In genomic region chr6:53894086-53894485, GRCh38 we compare ENCODE assay signal across 9 cellular contexts.
A peak's percentile ranks its signal among the peaks of the same experiment; 100 is the strongest.
DNase-seq lines count a peak whose midpoint lies in the region; ATAC-seq and TF ChIP-seq lines count a peak whose summit lies in the region.
"Had no signal": no experiment of that assay in that cellular context is flagged by ENCODE, and none has a peak within 500 bp of the region (broad histone marks: within the 10 kb centered on the region; RNA-seq: fewer than 3 reads in every experiment).

No MANE protein-coding gene starts in this region.

- H3K27me3 ChIP-seq in sigmoid colon (no peaks in the 10 kb centered on the region), ovary (no peaks in the 10 kb centered on the region)

- peak; percentile 62 for ATAC-seq in GM21576 (IDR thresholded peaks at IDR 0.05; ENCODE audit: unreplicated experiment)

- TF ChIP-seq CTCF in GM12864 (IDR thresholded peaks at IDR 0.05; ENCODE audit: low read depth, low read length, missing control alignments) = no peak
- TF ChIP-seq CTCF in sigmoid colon (IDR thresholded peaks at IDR 0.05) = no peak
- TF ChIP-seq CTCF in ovary (IDR thresholded peaks at IDR 0.05) = no peak

- peak overlapping the region in 2 of 4 donors; percentile 32 to 46 for H3K27ac ChIP-seq in sigmoid colon
- H3K27ac ChIP-seq in ovary = no peak overlapping the region
- H3K27ac ChIP-seq: epithelial cell of prostate had no signal

- 52 to 58% methylated on average over 2 of the region's 2 CpGs for WGBS in sigmoid colon, 2 donors
- WGBS in ovary, 3 donors = 56 to 64% (median 63%) methylated on average over 2 of the region's 2 CpGs

- no peaks in the 10 kb centered on the region for H3K9me3 ChIP-seq in sigmoid colon
- no peaks in the 10 kb centered on the region for H3K9me3 ChIP-seq in ovary

- peak; percentile 1 for DNase-seq in GM12864 (ENCODE audit: low read depth)
- DNase-seq in KG1 (lab: John Stamatoyannopoulos, UW) = peak; percentile 21
- peak; percentile 76 for DNase-seq in activated CD8-positive, alpha-beta memory T cell treated with anti-CD3 and anti-CD28 coated beads, Interleukin-2, amount 50 U/mL, for 48 hours
- DNase-seq in sigmoid colon = peak; percentile 75
- no peak for DNase-seq in ovary
- no peak for DNase-seq in NOMO-1 treated with DMSO at 0.1 percent for 48 hours (lab: John Stamatoyannopoulos, UW; ENCODE audit: unreplicated experiment)
- DNase-seq in HuH-7 (ENCODE audit: low spot score) = no peak

- no peak for TF ChIP-seq EP300 in sigmoid colon (IDR thresholded peaks at IDR 0.05)
- no peak for TF ChIP-seq EP300 in ovary (IDR thresholded peaks at IDR 0.05)

- TF ChIP-seq POLR2A in sigmoid colon (IDR thresholded peaks at IDR 0.05) (no peak), ovary (IDR thresholded peaks at IDR 0.05) (no peak)

- H3K4me3 ChIP-seq in GM12864 (ENCODE audit: low read depth, low read length) = no peak overlapping the region
- H3K4me3 ChIP-seq in sigmoid colon = no peak overlapping the region
- H3K4me3 ChIP-seq in ovary = no peak overlapping the region

- H3K36me3 ChIP-seq in sigmoid colon (peaks cover 0 to 12% (median 4%) of the 10 kb centered on the region in 4 donors), ovary (no peaks in the 10 kb centered on the region)

- intact Hi-C loops in sigmoid colon (cut with DNase I) (loop anchor here (10.0 kb wide), 2 partner anchors 61 to 99 kb away; partner anchors contain the start of gene LRRC1), ovary (cut with DNase I) (no loop called here)

- H3K4me1 ChIP-seq in sigmoid colon = peaks cover 0 to 26% (median 19%) of the 10 kb centered on the region in 4 donors
- no peaks in the 10 kb centered on the region for H3K4me1 ChIP-seq in ovary (ENCODE audit: insufficient read depth)

Comparison
In these comparisons a context has a peak if more than half of its experiments do, and no peak if none do; other contexts are left out.
1. DNase-seq: peak in GM12864 (single experiment), KG1 (single experiment), activated CD8-positive, alpha-beta memory T cell treated with anti-CD3 and anti-CD28 coated beads, Interleukin-2, amount 50 U/mL, for 48 hours (single experiment) and sigmoid colon (single experiment); none in ovary (0 of 5), NOMO-1 treated with DMSO at 0.1 percent for 48 hours (single experiment) and HuH-7 (single experiment).